22 cellular contexts compared by ENCODE assay signal in genomic region chr13:57820924-57821323, GRCh38.
"Had no signal": no experiment of that assay in that cellular context is flagged by ENCODE, and none has a peak within 500 bp of the region (broad histone marks: within the 10 kb centered on the region; RNA-seq: fewer than 3 reads in every experiment).

No MANE protein-coding gene starts in this region.

- H3K4me1 Mint-ChIP-seq: immature natural killer cell had no signal

- ATAC-seq: foreskin keratinocyte, gastroesophageal sphincter, heart right ventricle, left cardiac atrium, left lung, left ventricle myocardium superior, lower lobe of right lung, mucosa of descending colon had no signal

- H3K36me3 Mint-ChIP-seq: immature natural killer cell, mesothelial cell of epicardium had no signal

- DNase-seq: dermis blood vessel endothelial cell; dorsolateral prefrontal cortex; effector CD4-positive, alpha-beta T cell; effector memory CD4-positive, alpha-beta T cell; foreskin keratinocyte; heart right ventricle; hypothalamus; immature natural killer cell; islet precursor cell; left cardiac atrium; left ventricle myocardium superior; lower lobe of right lung; mesenchymal stem cell; mucosa of descending colon had no signal

- H3K27ac Mint-ChIP-seq: immature natural killer cell, mesothelial cell of epicardium had no signal

- H3K4me3 Mint-ChIP-seq: immature natural killer cell, mesothelial cell of epicardium had no signal

- H3K27me3 ChIP-seq: dorsolateral prefrontal cortex, esophagus muscularis mucosa, foreskin keratinocyte, heart right ventricle, left lung had no signal

- H3K4me3 ChIP-seq: coronary artery, dorsolateral prefrontal cortex, esophagus muscularis mucosa, gastroesophageal sphincter, heart right ventricle, left lung, lower lobe of right lung, mucosa of descending colon had no signal

- H3K9me3 ChIP-seq: esophagus muscularis mucosa, gastroesophageal sphincter, lower lobe of right lung had no signal

- FAIRE-seq: colon, endothelial cell of umbilical vein, frontal cortex had no signal

- H3K4me1 ChIP-seq: esophagus muscularis mucosa, foreskin keratinocyte, gastroesophageal sphincter, heart right ventricle, left lung, lower lobe of right lung had no signal

- H3K27ac ChIP-seq: coronary artery, dorsolateral prefrontal cortex, esophagus muscularis mucosa, foreskin keratinocyte, gastroesophageal sphincter, heart right ventricle, left lung, lower lobe of right lung had no signal

- H3K36me3 ChIP-seq: esophagus muscularis mucosa, gastroesophageal sphincter, heart right ventricle, left lung, lower lobe of right lung had no signal
